1 cellular context compared by ENCODE assay signal in genomic region chr17:68600881-68601564, GRCh38.
A peak's percentile ranks its signal among the peaks of the same experiment; 100 is the strongest.
TF ChIP-seq lines count a peak whose summit lies in the region.

TSS of gene FAM20A (minus strand) at chr17:68601367. CDS start at chr17:68600666, 701 bp downstream.

TF ChIP-seq in HepG2, 621 proteins besides CTCF, POLR2A, EP300 and RAD21 (continued from another document and continues in another):
- TF ChIP-seq TFAP4 (IDR thresholded peaks at IDR 0.05; ENCODE audit: borderline replicate concordance, low read depth) (peak; percentile 86; the same call in 1 of the 2 replicates), ZSCAN20 (CRISPR knock-in tag; IDR thresholded peaks at IDR 0.05; ENCODE audit: borderline replicate concordance) (peak; percentile 56; the same call in 1 of the 2 replicates), ZNF770 (CRISPR knock-in tag; IDR thresholded peaks at IDR 0.05) (peak; percentile 68), CREB3 (CRISPR knock-in tag; IDR thresholded peaks at IDR 0.05) (no peak), MEF2D (CRISPR knock-in tag; IDR thresholded peaks at IDR 0.05) (no peak), ZFY (CRISPR knock-in tag; IDR thresholded peaks at IDR 0.05) (peak; percentile 52), ZBTB44 (CRISPR knock-in tag; IDR thresholded peaks at IDR 0.05) (0 out of 2 replicates have a peak, but pooled peaks have one; percentile 64), PBX3 (CRISPR knock-in tag; IDR thresholded peaks at IDR 0.05; ENCODE audit: borderline replicate concordance) (no peak), ZNF234 (CRISPR knock-in tag; conservative IDR thresholded peaks at IDR 0.05) (peak; percentile 53; the same call in 1 of the 2 replicates), MXI1 (IDR thresholded peaks at IDR 0.05; ENCODE audit: borderline replicate concordance, low read depth, low read length) (peak; percentile 50; the same call in 1 of the 3 replicates), ZNF678 (CRISPR knock-in tag; IDR thresholded peaks at IDR 0.05) (no peak), SOX6 (IDR thresholded peaks at IDR 0.05) (no peak), SOX6 (CRISPR knock-in tag; IDR thresholded peaks at IDR 0.05) (no peak; the same call in 1 of the 2 replicates), ZNF558 (CRISPR knock-in tag; IDR thresholded peaks at IDR 0.05; ENCODE audit: borderline replicate concordance) (no peak), ATF1 (CRISPR knock-in tag; IDR thresholded peaks at IDR 0.05) (no peak), AHR (CRISPR knock-in tag; IDR thresholded peaks at IDR 0.05) (no peak), ZFX (CRISPR knock-in tag; IDR thresholded peaks at IDR 0.05; ENCODE audit: low read depth) (peak; percentile 61), ZSCAN9 (CRISPR knock-in tag; IDR thresholded peaks at IDR 0.05; ENCODE audit: borderline replicate concordance) (peak; percentile 20; the same call in 1 of the 2 replicates), ZNF639 (CRISPR knock-in tag; conservative IDR thresholded peaks at IDR 0.05) (0 out of 2 replicates have a peak, but pooled peaks have one; percentile 36), REL (CRISPR knock-in tag; conservative IDR thresholded peaks at IDR 0.05) (no peak), THAP11 (CRISPR knock-in tag; IDR thresholded peaks at IDR 0.05) (peak; percentile 26; the same call in 1 of the 2 replicates), KDM2A (CRISPR knock-in tag; IDR thresholded peaks at IDR 0.05; ENCODE audit: borderline replicate concordance, low read depth) (peak; percentile 53; the same call in 1 of the 2 replicates), ZBTB33 (CRISPR knock-in tag; IDR thresholded peaks at IDR 0.05) (no peak), JUND (CRISPR knock-in tag; IDR thresholded peaks at IDR 0.05) (no peak), FOSL1 (CRISPR knock-in tag; IDR thresholded peaks at IDR 0.05; ENCODE audit: borderline replicate concordance) (no peak), HIC2 (CRISPR knock-in tag; IDR thresholded peaks at IDR 0.05; ENCODE audit: low read depth) (peak; percentile 77), TAF1 (CRISPR knock-in tag; IDR thresholded peaks at IDR 0.05) (peak; percentile 93), RCOR2 (CRISPR knock-in tag; IDR thresholded peaks at IDR 0.05) (no peak), SKI (IDR thresholded peaks at IDR 0.05; ENCODE audit: partially characterized antibody) (peak; percentile 8), HDAC1 (CRISPR knock-in tag; IDR thresholded peaks at IDR 0.05) (peak; percentile 60; the same call in 1 of the 2 replicates), ZNF280D (CRISPR knock-in tag; IDR thresholded peaks at IDR 0.05) (no peak), IRF2 (CRISPR knock-in tag; IDR thresholded peaks at IDR 0.05) (0 out of 2 replicates have a peak, but pooled peaks have one; percentile 38), ZBTB7B (CRISPR knock-in tag; IDR thresholded peaks at IDR 0.05) (peak; percentile 67), HDAC2 (CRISPR knock-in tag; IDR thresholded peaks at IDR 0.05) (peak; percentile 38; the same call in 1 of the 2 replicates), GLMP (CRISPR knock-in tag; IDR thresholded peaks at IDR 0.05; ENCODE audit: borderline replicate concordance) (no peak), FUBP1 (CRISPR knock-in tag; IDR thresholded peaks at IDR 0.05; ENCODE audit: borderline replicate concordance) (no peak), ZNF564 (CRISPR knock-in tag; IDR thresholded peaks at IDR 0.05) (peak; percentile 40; the same call in 1 of the 2 replicates), SOX5 (CRISPR knock-in tag; IDR thresholded peaks at IDR 0.05; ENCODE audit: borderline replicate concordance) (peak; percentile 40; the same call in 1 of the 2 replicates), ZFP91 (CRISPR knock-in tag; IDR thresholded peaks at IDR 0.05; ENCODE audit: borderline replicate concordance) (0 out of 2 replicates have a peak, but pooled peaks have one; percentile 9)
